1 cellular context compared by ENCODE assay signal in the genomic region with DNA sequence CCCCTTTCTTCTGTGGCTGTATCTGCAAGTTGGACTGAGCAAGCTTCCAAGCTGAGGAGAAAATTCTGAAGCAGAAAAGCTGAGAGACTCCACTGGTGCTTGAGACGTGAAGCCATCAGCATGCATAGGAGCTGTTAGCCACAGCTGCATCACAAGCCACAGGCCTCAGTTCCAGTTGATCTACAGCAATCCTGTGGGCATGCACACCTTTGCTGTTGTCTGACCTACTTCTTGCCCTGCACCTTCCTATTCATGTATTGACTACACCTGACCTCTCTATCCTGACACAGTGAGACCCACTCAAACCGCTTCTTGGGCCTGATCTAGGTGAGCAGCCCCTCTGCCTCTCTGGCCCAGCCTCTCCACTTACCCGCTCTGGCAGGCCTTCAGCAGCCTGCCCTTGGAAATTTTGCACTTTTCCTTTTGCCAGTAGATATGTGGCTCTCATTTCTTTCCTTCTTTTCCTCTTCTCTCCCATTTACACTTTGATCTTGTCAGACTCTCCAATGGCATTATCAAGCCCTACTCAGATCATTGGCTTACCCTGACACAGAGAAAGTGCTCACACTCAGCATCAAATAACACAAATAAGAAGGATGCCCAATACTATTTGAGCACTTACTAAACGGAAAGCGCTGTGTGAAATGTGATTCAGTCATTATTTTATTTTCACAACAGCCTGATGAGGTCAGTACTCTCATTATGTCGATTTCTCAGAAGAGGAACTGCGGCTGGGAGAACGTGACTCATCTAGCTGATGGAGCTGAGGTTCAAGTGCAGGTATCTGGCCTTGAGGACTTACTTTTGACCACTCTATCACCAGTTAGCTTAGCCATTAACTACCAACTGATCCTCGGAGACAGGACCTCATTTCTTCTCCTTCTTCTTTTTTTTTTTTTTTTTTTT.
TF ChIP-seq lines count a peak whose summit lies in the region.

No MANE protein-coding gene starts in this region.

TF ChIP-seq in GM12878, 131 proteins besides CTCF, POLR2A, EP300 and RAD21 (continued from another document):
- TF ChIP-seq ZBTB4 (CRISPR knock-in tag; IDR thresholded peaks at IDR 0.05), result no peak
